8 cellular contexts compared by ENCODE assay signal in genomic region chr10:120208488-120208887, GRCh38.
"Had no signal": no experiment of that assay in that cellular context is flagged by ENCODE, and none has a peak within 500 bp of the region (broad histone marks: within the 10 kb centered on the region; RNA-seq: fewer than 3 reads in every experiment).

No MANE protein-coding gene starts in this region.

- FAIRE-seq: H54, HTR-8/SVneo, K562 had no signal

- DNase-seq: GM23248, GOT3, H9, HCEC 1CT, IMR-90 had no signal

- H3K9ac ChIP-seq: GM23248 had no signal

- H2AFZ ChIP-seq: GM23248 had no signal

- H3K4me3 ChIP-seq: GM23248, K562 had no signal

- ATAC-seq: K562 had no signal

- H3K27ac ChIP-seq: GM23248 had no signal
